ENCODE assay signal across 1 cellular context in genomic region chr12:24373004-24373403, GRCh38.
TF ChIP-seq lines count a peak whose summit lies in the region.

No MANE protein-coding gene starts in this region.

TF ChIP-seq in IMR-90, 13 proteins besides CTCF, POLR2A, EP300 and RAD21 (continued from another document):
- TF ChIP-seq FOS (IDR thresholded peaks at IDR 0.05; ENCODE audit: low read depth, low read length) (no peak), RFX5 (IDR thresholded peaks at IDR 0.05; ENCODE audit: low read depth, low read length) (no peak), NFE2L2 (IDR thresholded peaks at IDR 0.05; ENCODE audit: low read depth, low read length) (no peak), RCOR1 (IDR thresholded peaks at IDR 0.05; ENCODE audit: insufficient replicate concordance, low read length) (no peak), BHLHE40 (IDR thresholded peaks at IDR 0.05; ENCODE audit: low read depth, low read length) (no peak)
